21 cellular contexts compared by ENCODE assay signal in the genomic region with DNA sequence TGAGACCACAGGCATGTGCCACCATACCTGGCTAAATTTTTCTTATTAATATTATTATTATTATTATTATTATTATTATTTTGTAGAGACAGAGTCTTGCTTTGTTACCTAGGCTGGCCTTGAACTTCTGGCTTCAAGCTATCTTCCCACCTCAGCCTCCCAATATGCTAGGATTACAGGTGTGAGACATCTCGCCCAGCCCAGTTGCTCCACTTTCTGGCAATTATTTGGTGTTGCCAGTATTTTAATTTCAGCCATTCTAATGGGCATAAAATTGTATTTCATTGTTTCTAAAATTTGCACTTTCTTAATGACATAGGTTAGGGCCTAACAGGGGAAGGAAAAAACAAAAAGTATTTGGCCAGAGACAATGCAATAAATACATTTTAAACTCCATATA.
DNase-seq lines count a peak whose midpoint lies in the region; FAIRE-seq and TF ChIP-seq lines count a peak whose summit lies in the region.
"Had no signal": no experiment of that assay in that cellular context is flagged by ENCODE, and none has a peak within 500 bp of the region (broad histone marks: within the 10 kb centered on the region; RNA-seq: fewer than 3 reads in every experiment).

No MANE protein-coding gene starts in this region.

- 88 to 95% methylated on average over 1 of the region's 1 CpG for WGBS in tibial nerve, 2 donors

- no peak overlapping the region for H3K9ac ChIP-seq in Karpas-422 (ENCODE audit: low read length)
- H3K9ac ChIP-seq: BLaER1 had no signal

- FAIRE-seq in GM12892 (lab: Jason Lieb, UNC), result peak; percentile 40
- FAIRE-seq: A204.1, G401.6, GM18507, H54 had no signal

- H3K27ac ChIP-seq in Karpas-422 (ENCODE audit: low read length), result no peak overlapping the region
- no peak overlapping the region for H3K27ac ChIP-seq in tibial nerve
- H3K27ac ChIP-seq: 22Rv1, BLaER1, C4-2B had no signal

- in situ Hi-C loops in SK-MEL-5 (cut with HindIII; ENCODE audit: low pct_unique_long_range_greater_than_20kb, low sequenced_read_pairs), result no loop called here

- TF ChIP-seq POLR2A in GM12892 (IDR thresholded peaks at IDR 0.05; ENCODE audit: low read depth, low read length) (no peak), tibial nerve (IDR thresholded peaks at IDR 0.05) (no peak)

- no peak overlapping the region for H3K4me2 ChIP-seq in Karpas-422 (ENCODE audit: low read depth, low read length, poor library complexity, severe bottlenecking)
- H3K4me2 ChIP-seq: BLaER1 had no signal

- no peaks in the 10 kb centered on the region for H3K9me2 ChIP-seq in Karpas-422 (replicated peaks; ENCODE audit: insufficient read depth, low read length)

- no peak for TF ChIP-seq EP300 in tibial nerve (IDR thresholded peaks at IDR 0.05)

- no peak overlapping the region for H2AFZ ChIP-seq in Karpas-422 (ENCODE audit: low read length)

- DNase-seq in GM12892 (ENCODE audit: insufficient read length) (no peak), Karpas-422 (peak; percentile 60), SK-MEL-5 (ENCODE audit: low read depth, low spot score) (peak; percentile 39), retinal pigment epithelial cell (ENCODE audit: low read depth) (no peak), NCI-H524 treated with DMSO at 0.1 percent for 48 hours (lab: John Stamatoyannopoulos, UW) (no peak), T-helper 1 cell (no peak), tibial nerve (ENCODE audit: low spot score in 2 of 2) (no peak)
- DNase-seq: Caco-2; CD4-positive, CD25-positive, alpha-beta regulatory T cell; CD8-positive, alpha-beta T cell; DMS153; DND-41; GOT3 had no signal

- H3K79me2 ChIP-seq in Karpas-422 (ENCODE audit: low read length), result no peaks in the 10 kb centered on the region

- H3K9me3 ChIP-seq in Karpas-422 (ENCODE audit: low read length) (no peaks in the 10 kb centered on the region), tibial nerve (no peaks in the 10 kb centered on the region)
- H3K9me3 ChIP-seq: BLaER1, Caco-2, HAP-1 had no signal

- H3K4me1 ChIP-seq in Karpas-422 (ENCODE audit: low read length), result no peaks in the 10 kb centered on the region
- H3K4me1 ChIP-seq in tibial nerve, result no peaks in the 10 kb centered on the region
- H3K4me1 ChIP-seq: BLaER1, Caco-2, HAP-1 had no signal

- H3K27me3 ChIP-seq in Karpas-422 (ENCODE audit: low read length) (no peaks in the 10 kb centered on the region), tibial nerve (no peaks in the 10 kb centered on the region)
- H3K27me3 ChIP-seq: BLaER1 had no signal

- TF ChIP-seq CTCF in retinal pigment epithelial cell (conservative IDR thresholded peaks at IDR 0.05; ENCODE audit: low read depth, low read length), result peak; percentile 57
- TF ChIP-seq CTCF in tibial nerve (IDR thresholded peaks at IDR 0.05), result no peak

- no peaks in the 10 kb centered on the region for H4K20me1 ChIP-seq in Karpas-422 (ENCODE audit: insufficient read depth, low read depth, low read length)
- H4K20me1 ChIP-seq: BLaER1 had no signal

- H3K4me3 ChIP-seq in Karpas-422 (ENCODE audit: low read length) (no peak overlapping the region), retinal pigment epithelial cell (ENCODE audit: low read length) (no peak overlapping the region), tibial nerve (no peak overlapping the region)
- H3K4me3 ChIP-seq: BLaER1, HAP-1 had no signal

- no peaks in the 10 kb centered on the region for H3K36me3 ChIP-seq in Karpas-422 (ENCODE audit: insufficient read depth, low read length)
- no peaks in the 10 kb centered on the region for H3K36me3 ChIP-seq in tibial nerve
- H3K36me3 ChIP-seq: BLaER1, HAP-1 had no signal

Comparison
In these comparisons a context has a peak if more than half of its experiments do, and no peak if none do; other contexts are left out.
1. DNase-seq: peak in Karpas-422 (single experiment) and SK-MEL-5 (single experiment); none in GM12892 (single experiment), retinal pigment epithelial cell (single experiment), NCI-H524 treated with DMSO at 0.1 percent for 48 hours (single experiment), T-helper 1 cell (0 of 5) and tibial nerve (0 of 2).